ENCODE assay signal across 26 cellular contexts in the genomic region with DNA sequence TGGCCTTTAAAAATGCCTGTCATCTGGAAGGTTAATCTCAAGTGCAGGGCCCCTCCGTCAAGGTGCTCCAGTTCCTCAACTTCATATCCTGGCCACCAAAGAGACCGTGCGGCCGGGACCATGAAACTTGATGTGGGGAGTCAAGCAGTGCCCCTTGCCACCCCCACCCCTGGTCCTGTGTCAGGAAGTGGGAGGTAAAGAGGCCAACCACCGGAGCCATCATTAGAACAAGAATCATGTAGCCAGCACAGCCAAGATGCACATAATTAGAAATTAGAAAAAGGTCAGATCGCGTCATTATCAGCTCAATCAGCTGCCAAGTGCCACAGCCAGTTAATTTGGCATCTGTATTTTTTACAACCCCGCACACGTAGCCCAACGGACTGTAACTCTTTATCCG.
"Had no signal": no experiment of that assay in that cellular context is flagged by ENCODE, and none has a peak within 500 bp of the region (broad histone marks: within the 10 kb centered on the region; RNA-seq: fewer than 3 reads in every experiment).

No MANE protein-coding gene starts in this region.

- H3K9me3 Mint-ChIP-seq: dendritic cell treated with granulocyte-macrophage colony-stimulating factor and Interleukin-4, amounts not matched to agents 40 ng/mL and 50 ng/mL, for 4 days; effector memory CD8-positive, alpha-beta T cell; endodermal cell; mesothelial cell of epicardium had no signal

- H3K4me2 ChIP-seq: hepatocyte had no signal

- ATAC-seq: effector memory CD8-positive, alpha-beta T cell; foreskin keratinocyte; gastroesophageal sphincter; heart left ventricle; left colon; left lung; left ventricle myocardium superior; lower lobe of right lung; mucosa of descending colon had no signal

- DNase-seq: colonic mucosa; cortex of kidney; effector CD8-positive, alpha-beta T cell; effector memory CD8-positive, alpha-beta T cell; endodermal cell; foreskin keratinocyte; heart left ventricle; hypothalamus; immature natural killer cell; islet precursor cell; kidney; kidney glomerular epithelial cell; left colon; left lung; left ventricle myocardium superior; lower lobe of right lung; mesenchymal stem cell; mucosa of descending colon; naive B cell had no signal

- H3K4me1 ChIP-seq: colonic mucosa, foreskin keratinocyte had no signal

- H3K36me3 Mint-ChIP-seq: immature natural killer cell, naive B cell had no signal

- H3K27me3 ChIP-seq: colonic mucosa, esophagus muscularis mucosa, gastroesophageal sphincter, heart left ventricle, hepatocyte had no signal

- H3K79me2 ChIP-seq: hepatocyte had no signal

- H3K36me3 ChIP-seq: colonic mucosa, left lung, lower lobe of right lung had no signal

- H3K27ac Mint-ChIP-seq: dendritic cell treated with granulocyte-macrophage colony-stimulating factor and Interleukin-4, amounts not matched to agents 40 ng/mL and 50 ng/mL, for 4 days; effector memory CD8-positive, alpha-beta T cell; endodermal cell; immature natural killer cell; mesothelial cell of epicardium had no signal

- H2AFZ ChIP-seq: hepatocyte had no signal

- H3K4me3 ChIP-seq: colonic mucosa, esophagus muscularis mucosa, gastroesophageal sphincter, heart left ventricle, hepatocyte, left lung, lower lobe of right lung, mucosa of descending colon had no signal

- FAIRE-seq: endometrium, frontal cortex, kidney had no signal

- H3K27ac ChIP-seq: colonic mucosa, esophagus muscularis mucosa, foreskin keratinocyte, gastroesophageal sphincter, heart left ventricle, hepatocyte, left lung, lower lobe of right lung had no signal

- H3K9me3 ChIP-seq: colonic mucosa, esophagus muscularis mucosa, gastroesophageal sphincter, heart left ventricle, left lung, lower lobe of right lung, mucosa of descending colon had no signal

- H3K4me3 Mint-ChIP-seq: dendritic cell treated with granulocyte-macrophage colony-stimulating factor and Interleukin-4, amounts not matched to agents 40 ng/mL and 50 ng/mL, for 4 days; effector memory CD8-positive, alpha-beta T cell; endodermal cell; immature natural killer cell; mesothelial cell of epicardium; naive B cell had no signal

- H3K4me1 Mint-ChIP-seq: immature natural killer cell, naive B cell had no signal
